ENCODE assay signal across 1 cellular context in genomic region chr1:91684599-91685196, GRCh38.
TF ChIP-seq lines count a peak whose summit lies in the region.

No MANE protein-coding gene starts in this region.

TF ChIP-seq in WTC11, 78 proteins besides CTCF, POLR2A, EP300 and RAD21 (continued from another document):
- TF ChIP-seq ZNF532 (CRISPR knock-in tag; IDR thresholded peaks at IDR 0.05; ENCODE audit: borderline replicate concordance) (no peak), MLX (CRISPR knock-in tag; IDR thresholded peaks at IDR 0.05) (no peak), MXD4 (CRISPR knock-in tag; IDR thresholded peaks at IDR 0.05; ENCODE audit: borderline replicate concordance) (no peak), ETV6 (CRISPR knock-in tag; IDR thresholded peaks at IDR 0.05) (no peak), GRHL2 (CRISPR knock-in tag; IDR thresholded peaks at IDR 0.05; ENCODE audit: insufficient replicate concordance, severe bottlenecking) (no peak), ESRRA (CRISPR knock-in tag; IDR thresholded peaks at IDR 0.05; ENCODE audit: borderline replicate concordance) (no peak), FOXP1 (CRISPR knock-in tag; IDR thresholded peaks at IDR 0.05; ENCODE audit: borderline replicate concordance) (no peak), STAT6 (CRISPR knock-in tag; conservative IDR thresholded peaks at IDR 0.05; ENCODE audit: low read depth) (no peak), ZMAT4 (CRISPR knock-in tag; IDR thresholded peaks at IDR 0.05) (no peak), NFE2L1 (CRISPR knock-in tag; IDR thresholded peaks at IDR 0.05) (no peak), TEAD1 (CRISPR knock-in tag; IDR thresholded peaks at IDR 0.05) (no peak), SMAD3 (CRISPR knock-in tag; IDR thresholded peaks at IDR 0.05; ENCODE audit: borderline replicate concordance) (no peak), ZBTB21 (CRISPR knock-in tag; IDR thresholded peaks at IDR 0.05; ENCODE audit: borderline replicate concordance) (no peak)
